In genomic region chr15:71386448-71387236, GRCh38 we compare ENCODE assay signal across 9 cellular contexts.
A peak's percentile ranks its signal among the peaks of the same experiment; 100 is the strongest.
DNase-seq lines count a peak whose midpoint lies in the region; ATAC-seq, FAIRE-seq and TF ChIP-seq lines count a peak whose summit lies in the region.
"Had no signal": no experiment of that assay in that cellular context is flagged by ENCODE, and none has a peak within 500 bp of the region (broad histone marks: within the 10 kb centered on the region; RNA-seq: fewer than 3 reads in every experiment).

No MANE protein-coding gene starts in this region.

- no peaks in the 10 kb centered on the region for H3K27me3 ChIP-seq in left ventricle myocardium inferior (ENCODE audit: low read depth)
- no peaks in the 10 kb centered on the region for H3K27me3 ChIP-seq in astrocyte (ENCODE audit: insufficient read depth, low read length)
- no peaks in the 10 kb centered on the region for H3K27me3 ChIP-seq in kidney epithelial cell (ENCODE audit: control insufficient read depth, insufficient read depth, low read length)

- H3K4me3 Mint-ChIP-seq in astrocyte (ENCODE audit: unreplicated experiment): no peak overlapping the region

- no peak for ATAC-seq in GM21526 (IDR thresholded peaks at IDR 0.05; ENCODE audit: low FRiP score, unreplicated experiment)

- no peaks in the 10 kb centered on the region for H3K4me1 Mint-ChIP-seq in astrocyte (ENCODE audit: low read depth, unreplicated experiment)

- peaks cover 19% of the 10 kb centered on the region for H3K27me3 Mint-ChIP-seq in astrocyte (ENCODE audit: low read depth, unreplicated experiment)

- H3K4me1 ChIP-seq in left ventricle myocardium inferior: peaks cover 57% of the 10 kb centered on the region
- no peaks in the 10 kb centered on the region for H3K4me1 ChIP-seq in astrocyte (ENCODE audit: insufficient read depth, low read length)

- H3K4me2 ChIP-seq in astrocyte (ENCODE audit: low read length): no peak overlapping the region

- H3K4me3 ChIP-seq in left ventricle myocardium inferior (no peak overlapping the region), astrocyte (ENCODE audit: insufficient read depth, low read depth, low read length) (no peak overlapping the region), kidney epithelial cell (ENCODE audit: low read depth, low read length) (no peak overlapping the region)

- H3K9me3 ChIP-seq in left ventricle myocardium inferior (replicated peaks): no peaks in the 10 kb centered on the region
- no peaks in the 10 kb centered on the region for H3K9me3 ChIP-seq in astrocyte (ENCODE audit: insufficient read depth, low read depth, low read length)

- peak overlapping the region; percentile 58 for H3K27ac ChIP-seq in left ventricle myocardium inferior (replicated peaks)
- no peak overlapping the region for H3K27ac ChIP-seq in astrocyte (ENCODE audit: low read depth, low read length)

- H3K36me3 ChIP-seq in left ventricle myocardium inferior (no peaks in the 10 kb centered on the region), astrocyte (ENCODE audit: insufficient read depth, low read length) (no peaks in the 10 kb centered on the region), kidney epithelial cell (ENCODE audit: control insufficient read depth, insufficient read depth, low read length) (no peaks in the 10 kb centered on the region)

- TF ChIP-seq CTCF in left ventricle myocardium inferior (IDR thresholded peaks at IDR 0.05; ENCODE audit: borderline replicate concordance): peak; percentile 65
- TF ChIP-seq CTCF in astrocyte (IDR thresholded peaks at IDR 0.05; ENCODE audit: insufficient read depth, low read depth, low read length): peak; percentile 41
- peak; percentile 18 for TF ChIP-seq CTCF in kidney epithelial cell (IDR thresholded peaks at IDR 0.05; ENCODE audit: insufficient read depth, low read length, poor library complexity, severe bottlenecking)

- intact Hi-C loops in left ventricle myocardium inferior (cut with micrococcal nuclease) (loop anchor here (5.0 kb wide), 1 partner anchor 51 kb away; no protein-coding TSS in a partner anchor), cardiac septum (cut with DNase I) (loop anchor here (5.0 kb wide), 1 partner anchor 56 kb away; no protein-coding TSS in a partner anchor)

- no peak overlapping the region for H3K27ac Mint-ChIP-seq in astrocyte (ENCODE audit: unreplicated experiment)

- H3K79me2 ChIP-seq in astrocyte (ENCODE audit: insufficient read depth, low read length): no peaks in the 10 kb centered on the region

- H2AFZ ChIP-seq in astrocyte (ENCODE audit: low read depth, low read length): no peak overlapping the region

- DNase-seq in left ventricle myocardium inferior (no peak), cardiac septum (ENCODE audit: low spot score) (no peak), astrocyte (ENCODE audit: low read depth) (peak; percentile 8), kidney epithelial cell (ENCODE audit: low read depth) (no peak), hepatic stellate cell (ENCODE audit: low spot score) (no peak)
- DNase-seq in activated CD4-positive, alpha-beta T cell treated with anti-CD3 and anti-CD28 coated beads for 1 hour: no peak
- DNase-seq in stimulated activated CD4-positive, alpha-beta T cell treated with anti-CD3 and anti-CD28 coated beads, Interleukin-15, amount 100 ng/mL, for 24 hours: no peak

- H3K9me3 Mint-ChIP-seq in astrocyte (ENCODE audit: unreplicated experiment): no peaks in the 10 kb centered on the region

- no peak overlapping the region for H3K9ac ChIP-seq in astrocyte (ENCODE audit: low read length)

- H3K36me3 Mint-ChIP-seq in astrocyte (ENCODE audit: low read depth, unreplicated experiment): no peaks in the 10 kb centered on the region

- H4K20me1 ChIP-seq in astrocyte (ENCODE audit: insufficient read depth, low read length): no peaks in the 10 kb centered on the region

- peak; percentile 45 for FAIRE-seq in astrocyte (lab: Jason Lieb, UNC)
- FAIRE-seq: G401.6 had no signal
